21 cellular contexts compared by ENCODE assay signal in the genomic region with DNA sequence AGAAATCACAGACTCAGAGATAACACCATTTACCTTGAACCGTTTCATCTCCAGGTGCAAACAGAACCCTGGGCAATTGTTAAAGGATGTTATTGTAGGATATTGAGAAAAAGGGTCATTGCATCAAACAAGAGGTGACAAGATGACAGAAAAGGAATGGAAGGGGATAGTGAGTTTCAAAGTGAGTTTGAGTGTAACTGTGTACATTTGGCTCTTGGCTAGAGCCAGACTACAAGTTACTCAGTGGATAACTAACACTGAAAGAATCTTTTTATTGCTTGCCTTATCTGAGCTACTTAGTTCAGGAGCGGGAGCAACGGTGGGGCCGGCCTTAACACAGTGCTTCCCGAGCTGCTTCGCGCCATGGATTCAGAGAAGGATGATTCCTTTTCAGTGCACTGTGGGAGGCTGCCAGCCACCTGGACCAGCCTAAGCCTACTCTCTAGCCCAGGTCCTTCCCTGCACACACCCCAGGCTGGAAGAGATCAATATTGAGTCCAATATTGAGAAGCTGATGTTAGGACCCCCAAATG.
A peak's percentile ranks its signal among the peaks of the same experiment; 100 is the strongest.
DNase-seq lines count a peak whose midpoint lies in the region; ATAC-seq and TF ChIP-seq lines count a peak whose summit lies in the region.
"Had no signal": no experiment of that assay in that cellular context is flagged by ENCODE, and none has a peak within 500 bp of the region (broad histone marks: within the 10 kb centered on the region; RNA-seq: fewer than 3 reads in every experiment).

No MANE protein-coding gene starts in this region.

- H4K20me1 ChIP-seq in smooth muscle cell (ENCODE audit: low read depth), result no peaks in the 10 kb centered on the region
- H4K20me1 ChIP-seq: BLaER1 had no signal

- peak overlapping the region; percentile 0 for H3K9ac ChIP-seq in smooth muscle cell (ENCODE audit: low read depth)
- H3K9ac ChIP-seq: BLaER1 had no signal

- peaks cover 12% of the 10 kb centered on the region for H3F3A ChIP-seq in smooth muscle cell (ENCODE audit: low read depth)

- H3K27ac Mint-ChIP-seq in activated CD8-positive, alpha-beta memory T cell treated with anti-CD3 and anti-CD28 coated beads, Interleukin-2, amount 10 ng/mL, durations not matched to agents 7 days and 5 days, result no peak overlapping the region
- no peak overlapping the region for H3K27ac Mint-ChIP-seq in HFFc6
- H3K27ac Mint-ChIP-seq: B cell; CD4-positive, CD25-positive, alpha-beta regulatory T cell; CD8-positive, alpha-beta T cell had no signal

- DNase-seq in activated CD8-positive, alpha-beta memory T cell treated with anti-CD3 and anti-CD28 coated beads, Interleukin-2, amount 10 ng/mL, durations not matched to agents 7 days and 5 days, result peak; percentile 23
- no peak for DNase-seq in activated CD8-positive, alpha-beta memory T cell treated with anti-CD3 and anti-CD28 coated beads, Interleukin-2, amount 50 U/mL, for 4 hours
- peak; percentile 13 for DNase-seq in HFFc6
- DNase-seq in fibroblast of villous mesenchyme (ENCODE audit: low read depth), result peak; percentile 11
- peak; percentile 1 for DNase-seq in smooth muscle cell (lab: John Stamatoyannopoulos, UW; ENCODE audit: unreplicated experiment)
- DNase-seq in HUDEP-2 (lab: John Stamatoyannopoulos, UW; ENCODE audit: unreplicated experiment in 76 of 76), result no peak
- no peak for DNase-seq in NCI-H446 treated with DMSO at 0.1 percent for 48 hours (lab: John Stamatoyannopoulos, UW)
- DNase-seq in NCI-H510A treated with DMSO at 0.1 percent for 48 hours (lab: John Stamatoyannopoulos, UW), result no peak
- DNase-seq: CD4-positive, CD25-positive, alpha-beta regulatory T cell; CD8-positive, alpha-beta T cell; DMS153; DND-41; EL; GDM1; GOT3 had no signal

- no peaks in the 10 kb centered on the region for H3K36me3 Mint-ChIP-seq in activated CD8-positive, alpha-beta memory T cell treated with anti-CD3 and anti-CD28 coated beads, Interleukin-2, amount 10 ng/mL, durations not matched to agents 7 days and 5 days
- H3K36me3 Mint-ChIP-seq in HFFc6 (ENCODE audit: low read depth), result peaks cover 13% of the 10 kb centered on the region
- H3K36me3 Mint-ChIP-seq: CD4-positive, CD25-positive, alpha-beta regulatory T cell; CD8-positive, alpha-beta T cell had no signal

- TF ChIP-seq CTCF in HFFc6 (IDR thresholded peaks at IDR 0.05), result no peak
- no peak for TF ChIP-seq CTCF in fibroblast of villous mesenchyme (IDR thresholded peaks at IDR 0.05; ENCODE audit: insufficient read depth, low read depth, low read length)
- TF ChIP-seq CTCF in smooth muscle cell (IDR thresholded peaks at IDR 0.05; ENCODE audit: borderline replicate concordance, insufficient read depth, poor library complexity, severe bottlenecking), result no peak

- CTCF ChIA-PET in activated CD8-positive, alpha-beta memory T cell treated with anti-CD3 and anti-CD28 coated beads, Interleukin-2, amount 10 ng/mL, durations not matched to agents 7 days and 5 days (lab: Charles Lee), result no interaction called here

- no peaks in the 10 kb centered on the region for H3K27me3 Mint-ChIP-seq in activated CD8-positive, alpha-beta memory T cell treated with anti-CD3 and anti-CD28 coated beads, Interleukin-2, amount 10 ng/mL, durations not matched to agents 7 days and 5 days
- peaks cover 24% of the 10 kb centered on the region; the same call in 1 of the 2 replicates for H3K27me3 Mint-ChIP-seq in HFFc6 (ENCODE audit: insufficient read depth)
- H3K27me3 Mint-ChIP-seq: B cell; CD4-positive, CD25-positive, alpha-beta regulatory T cell had no signal

- no peaks in the 10 kb centered on the region for H3K4me1 ChIP-seq in smooth muscle cell (ENCODE audit: low read depth)
- H3K4me1 ChIP-seq: HAP-1 had no signal

- no peak overlapping the region for H3K4me3 Mint-ChIP-seq in activated CD8-positive, alpha-beta memory T cell treated with anti-CD3 and anti-CD28 coated beads, Interleukin-2, amount 10 ng/mL, durations not matched to agents 7 days and 5 days
- H3K4me3 Mint-ChIP-seq in HFFc6, result no peak overlapping the region
- H3K4me3 Mint-ChIP-seq: B cell; CD4-positive, CD25-positive, alpha-beta regulatory T cell; CD8-positive, alpha-beta T cell had no signal

- peak overlapping the region; percentile 64 for H3K4me2 ChIP-seq in smooth muscle cell
- H3K4me2 ChIP-seq: BLaER1 had no signal

- H3K9me3 ChIP-seq in smooth muscle cell (replicated peaks; ENCODE audit: low read depth), result no peaks in the 10 kb centered on the region
- H3K9me3 ChIP-seq: HAP-1 had no signal

- no peaks in the 10 kb centered on the region for H3K27me3 ChIP-seq in smooth muscle cell (ENCODE audit: low read depth)
- H3K27me3 ChIP-seq: BLaER1 had no signal

- peaks cover 7% of the 10 kb centered on the region for H3K9me3 Mint-ChIP-seq in activated CD8-positive, alpha-beta memory T cell treated with anti-CD3 and anti-CD28 coated beads, Interleukin-2, amount 10 ng/mL, durations not matched to agents 7 days and 5 days (ENCODE audit: low read depth)
- H3K9me3 Mint-ChIP-seq in HFFc6, result peaks cover 18% of the 10 kb centered on the region

- 34% methylated on average over 7 of the region's 7 CpGs for WGBS in smooth muscle cell (ENCODE audit: low lambda C conversion rate)

- H3K4me3 ChIP-seq in fibroblast of villous mesenchyme (ENCODE audit: low read depth, low read length), result no peak overlapping the region
- H3K4me3 ChIP-seq in smooth muscle cell, result no peak overlapping the region
- H3K4me3 ChIP-seq: BLaER1, GM12878, HAP-1 had no signal

- peak overlapping the region; percentile 59 for H3K27ac ChIP-seq in smooth muscle cell (ENCODE audit: low read depth)
- H3K27ac ChIP-seq: 22Rv1, BLaER1, C4-2B had no signal

- no peaks in the 10 kb centered on the region for H3K4me1 Mint-ChIP-seq in activated CD8-positive, alpha-beta memory T cell treated with anti-CD3 and anti-CD28 coated beads, Interleukin-2, amount 10 ng/mL, durations not matched to agents 7 days and 5 days
- H3K4me1 Mint-ChIP-seq in HFFc6 (ENCODE audit: low read depth), result peaks cover 10% of the 10 kb centered on the region
- H3K4me1 Mint-ChIP-seq: B cell; CD4-positive, CD25-positive, alpha-beta regulatory T cell had no signal

- H2AFZ ChIP-seq in smooth muscle cell (ENCODE audit: low read depth), result no peak overlapping the region

- no peaks in the 10 kb centered on the region for H3K79me2 ChIP-seq in smooth muscle cell (ENCODE audit: low read depth)

- H3K36me3 ChIP-seq in smooth muscle cell (ENCODE audit: low read depth), result no peaks in the 10 kb centered on the region
- H3K36me3 ChIP-seq: BLaER1, HAP-1 had no signal

- ATAC-seq in activated CD8-positive, alpha-beta memory T cell treated with anti-CD3 and anti-CD28 coated beads, Interleukin-2, amount 10 ng/mL, durations not matched to agents 7 days and 5 days, result no peak
- ATAC-seq: CD8-positive, alpha-beta T cell; GM12878 had no signal

Comparison
In these comparisons a context has a peak if more than half of its experiments do, and no peak if none do; other contexts are left out.
1. DNase-seq: peak in activated CD8-positive, alpha-beta memory T cell treated with anti-CD3 and anti-CD28 coated beads, Interleukin-2, amount 10 ng/mL, durations not matched to agents 7 days and 5 days (single experiment), HFFc6 (single experiment), fibroblast of villous mesenchyme (single experiment) and smooth muscle cell (single experiment); none in activated CD8-positive, alpha-beta memory T cell treated with anti-CD3 and anti-CD28 coated beads, Interleukin-2, amount 50 U/mL, for 4 hours (single experiment), HUDEP-2 (0 of 76), NCI-H446 treated with DMSO at 0.1 percent for 48 hours (single experiment) and NCI-H510A treated with DMSO at 0.1 percent for 48 hours (single experiment).